ENCODE assay signal across 22 cellular contexts in genomic region chr1:85407978-85408377, GRCh38. TPM values are rescaled to one million over a fixed set of nuclear protein-coding genes. Genes with fewer than 3 reads are reported as not detected.
A peak's percentile ranks its signal among the peaks of the same experiment; 100 is the strongest.
DNase-seq lines count a peak whose midpoint lies in the region; ATAC-seq and TF ChIP-seq lines count a peak whose summit lies in the region.
"Had no signal": no experiment of that assay in that cellular context is flagged by ENCODE, and none has a peak within 500 bp of the region (broad histone marks: within the 10 kb centered on the region; RNA-seq: fewer than 3 reads in every experiment).

No MANE protein-coding gene starts in this region.

- H3K4me3 Mint-ChIP-seq in natural killer cell treated with Interleukin-12 subunit alpha and Interleukin-12 subunit beta and Interleukin-15 and Interleukin-18, amount 100 ng/mL, for 72 hours = no peak overlapping the region
- H3K4me3 Mint-ChIP-seq: activated naive CD4-positive, alpha-beta T cell treated with anti-CD3 and anti-CD28 coated beads, Interleukin-2, amount 10 ng/mL, durations not matched to agents 7 days and 5 days; CD4-positive, CD25-positive, alpha-beta regulatory T cell; IgD-negative memory B cell; immature natural killer cell; stimulated activated memory B cell treated with anti-CD40 and anti-IgM and Interleukin-4, amounts not matched to agents 10 μg/mL and 1 μg/mL and 100 μg/mL, for 72 hours had no signal

- no peaks in the 10 kb centered on the region for H3K36me3 Mint-ChIP-seq in natural killer cell treated with Interleukin-12 subunit alpha and Interleukin-12 subunit beta and Interleukin-15 and Interleukin-18, amount 100 ng/mL, for 72 hours
- H3K36me3 Mint-ChIP-seq: activated naive CD4-positive, alpha-beta T cell treated with anti-CD3 and anti-CD28 coated beads, Interleukin-2, amount 10 ng/mL, durations not matched to agents 7 days and 5 days; CD4-positive, CD25-positive, alpha-beta regulatory T cell; immature natural killer cell; stimulated activated memory B cell treated with anti-CD40 and anti-IgM and Interleukin-4, amounts not matched to agents 10 μg/mL and 1 μg/mL and 100 μg/mL, for 72 hours had no signal

- H3K79me2 ChIP-seq in ACC112 (ENCODE audit: control insufficient read depth, insufficient read depth, low read length, unreplicated experiment) (peaks cover 70% of the 10 kb centered on the region), osteoblast (ENCODE audit: insufficient read depth, low read length) (peaks cover 77% of the 10 kb centered on the region)

- TF ChIP-seq POLR2A in gastroesophageal sphincter (IDR thresholded peaks at IDR 0.05) = no peak

- H3K4me3 ChIP-seq in ACC112 (ENCODE audit: low read depth, low read length) (0 out of 2 replicates have a peak overlapping the region, but pooled peaks have one; percentile 3), RWPE2 (ENCODE audit: severe bottlenecking) (no peak overlapping the region), gastroesophageal sphincter (no peak overlapping the region), osteoblast (ENCODE audit: insufficient read depth, low read length) (no peak overlapping the region)
- H3K4me3 ChIP-seq: esophagus squamous epithelium, ovary had no signal

- H3K27me3 ChIP-seq in ACC112 (ENCODE audit: insufficient read depth, low read length) (no peaks in the 10 kb centered on the region), RWPE2 (ENCODE audit: insufficient read depth, poor library complexity, severe bottlenecking) (no peaks in the 10 kb centered on the region), gastroesophageal sphincter (no peaks in the 10 kb centered on the region), osteoblast (ENCODE audit: insufficient read depth, low read length) (no peaks in the 10 kb centered on the region)
- H3K27me3 ChIP-seq: esophagus squamous epithelium, ovary had no signal

- no peaks in the 10 kb centered on the region for H3K9me3 Mint-ChIP-seq in natural killer cell treated with Interleukin-12 subunit alpha and Interleukin-12 subunit beta and Interleukin-15 and Interleukin-18, amount 100 ng/mL, for 72 hours
- H3K9me3 Mint-ChIP-seq: activated naive CD4-positive, alpha-beta T cell treated with anti-CD3 and anti-CD28 coated beads, Interleukin-2, amount 10 ng/mL, durations not matched to agents 7 days and 5 days; IgD-negative memory B cell; immature natural killer cell; stimulated activated memory B cell treated with anti-CD40 and anti-IgM and Interleukin-4, amounts not matched to agents 10 μg/mL and 1 μg/mL and 100 μg/mL, for 72 hours had no signal

- H2AFZ ChIP-seq in ACC112 (ENCODE audit: low read length, unreplicated experiment) (no peak overlapping the region), osteoblast (ENCODE audit: low read length) (no peak overlapping the region)

- H3K27ac Mint-ChIP-seq in natural killer cell treated with Interleukin-12 subunit alpha and Interleukin-12 subunit beta and Interleukin-15 and Interleukin-18, amount 100 ng/mL, for 72 hours = no peak overlapping the region
- H3K27ac Mint-ChIP-seq: activated naive CD4-positive, alpha-beta T cell treated with anti-CD3 and anti-CD28 coated beads, Interleukin-2, amount 10 ng/mL, durations not matched to agents 7 days and 5 days; CD4-positive, CD25-positive, alpha-beta regulatory T cell; IgD-negative memory B cell; immature natural killer cell; stimulated activated memory B cell treated with anti-CD40 and anti-IgM and Interleukin-4, amounts not matched to agents 10 μg/mL and 1 μg/mL and 100 μg/mL, for 72 hours had no signal

- peak overlapping the region; percentile 53 for H3K4me2 ChIP-seq in osteoblast (ENCODE audit: insufficient read depth, low read length)

- peak overlapping the region; percentile 91 for H3K27ac ChIP-seq in ACC112 (ENCODE audit: low read depth, low read length)
- H3K27ac ChIP-seq in RWPE2 (ENCODE audit: poor library complexity, severe bottlenecking) = peak overlapping the region; percentile 72
- H3K27ac ChIP-seq in gastroesophageal sphincter = peak overlapping the region in 3 of 4 donors; percentile 23 to 58 (median 31)
- H3K27ac ChIP-seq in osteoblast (ENCODE audit: low read depth, low read length) = peak overlapping the region; percentile 92
- H3K27ac ChIP-seq: ovary had no signal

- H3K27me3 Mint-ChIP-seq in natural killer cell treated with Interleukin-12 subunit alpha and Interleukin-12 subunit beta and Interleukin-15 and Interleukin-18, amount 100 ng/mL, for 72 hours = peaks cover 0 to 11% of the 10 kb centered on the region in 2 donors
- H3K27me3 Mint-ChIP-seq: activated naive CD4-positive, alpha-beta T cell treated with anti-CD3 and anti-CD28 coated beads, Interleukin-2, amount 10 ng/mL, durations not matched to agents 7 days and 5 days; IgD-negative memory B cell; stimulated activated memory B cell treated with anti-CD40 and anti-IgM and Interleukin-4, amounts not matched to agents 10 μg/mL and 1 μg/mL and 100 μg/mL, for 72 hours had no signal

- WGBS in gastroesophageal sphincter (ENCODE audit: low coverage in 1 of 2), 2 donors = 14 to 48% methylated on average over 3 of the region's 3 CpGs

- ATAC-seq in RWPE2 (ENCODE audit: low read depth) = no peak
- ATAC-seq in gastroesophageal sphincter = no peak
- no peak for ATAC-seq in natural killer cell treated with Interleukin-12 subunit alpha and Interleukin-12 subunit beta and Interleukin-15 and Interleukin-18, amount 100 ng/mL, for 72 hours
- ATAC-seq: stimulated activated memory B cell treated with anti-CD40 and anti-IgM and Interleukin-4, amounts not matched to agents 10 μg/mL and 1 μg/mL and 100 μg/mL, for 72 hours had no signal

- H3K36me3 ChIP-seq in ACC112 (ENCODE audit: insufficient read depth, low read length) = no peaks in the 10 kb centered on the region; the same call in 1 of the 2 replicates
- no peaks in the 10 kb centered on the region for H3K36me3 ChIP-seq in RWPE2 (ENCODE audit: low read depth)
- H3K36me3 ChIP-seq in gastroesophageal sphincter = no peaks in the 10 kb centered on the region
- peaks cover 18% of the 10 kb centered on the region for H3K36me3 ChIP-seq in osteoblast (ENCODE audit: insufficient read depth, low read length)
- H3K36me3 ChIP-seq: esophagus squamous epithelium, ovary had no signal

- peaks cover 3% of the 10 kb centered on the region for H4K20me1 ChIP-seq in osteoblast (ENCODE audit: insufficient read depth, low read length)

- H3K4me1 ChIP-seq in ACC112 (ENCODE audit: control insufficient read depth, insufficient read depth, low read length, unreplicated experiment) (peaks cover 41% of the 10 kb centered on the region), RWPE2 (ENCODE audit: insufficient read depth, poor library complexity, severe bottlenecking) (peaks cover 16% of the 10 kb centered on the region), gastroesophageal sphincter (peaks cover 3 to 26% (median 5%) of the 10 kb centered on the region in 3 donors), osteoblast (ENCODE audit: insufficient read depth, low read length) (peaks cover 60% of the 10 kb centered on the region)

- no peaks in the 10 kb centered on the region for H3K4me1 Mint-ChIP-seq in natural killer cell treated with Interleukin-12 subunit alpha and Interleukin-12 subunit beta and Interleukin-15 and Interleukin-18, amount 100 ng/mL, for 72 hours (ENCODE audit: low read depth in 2 of 2)
- H3K4me1 Mint-ChIP-seq: activated naive CD4-positive, alpha-beta T cell treated with anti-CD3 and anti-CD28 coated beads, Interleukin-2, amount 10 ng/mL, durations not matched to agents 7 days and 5 days; CD4-positive, CD25-positive, alpha-beta regulatory T cell; IgD-negative memory B cell; immature natural killer cell; stimulated activated memory B cell treated with anti-CD40 and anti-IgM and Interleukin-4, amounts not matched to agents 10 μg/mL and 1 μg/mL and 100 μg/mL, for 72 hours had no signal

- DNase-seq in RWPE2 (ENCODE audit: low spot score) (no peak), osteoblast (ENCODE audit: insufficient read length, low spot score, missing footprints) (no peak), middle frontal gyrus (ENCODE audit: extremely low spot score, low spot score) (no peak), NCI-H1436 (lab: John Stamatoyannopoulos, UW) (no peak)
- no peak for DNase-seq in activated T-cell treated with anti-CD3 and anti-CD28 coated beads, Interleukin-2, amount 50 U/mL, for 48 hours
- no peak for DNase-seq in natural killer cell treated with Interleukin-12 subunit alpha and Interleukin-12 subunit beta and Interleukin-15 and Interleukin-18, amount 100 ng/mL, for 72 hours (ENCODE audit: low spot score)
- DNase-seq: activated CD4-positive, alpha-beta T cell treated with anti-CD3 and anti-CD28 coated beads, Interleukin-2, amount 50 U/mL, for 1 hour; activated naive CD4-positive, alpha-beta T cell treated with anti-CD3 and anti-CD28 coated beads, Interleukin-2, amount 10 ng/mL, durations not matched to agents 7 days and 5 days; CD4-positive, CD25-positive, alpha-beta regulatory T cell; dermis blood vessel endothelial cell; DND-41; esophagus squamous epithelium; glutamatergic neuron; immature natural killer cell; NCI-H1930; NCI-H526; ovary had no signal

- TF ChIP-seq EP300 in gastroesophageal sphincter (IDR thresholded peaks at IDR 0.05) = no peak

- no peaks in the 10 kb centered on the region for H3K9me3 ChIP-seq in RWPE2 (ENCODE audit: severe bottlenecking)
- H3K9me3 ChIP-seq in gastroesophageal sphincter = no peaks in the 10 kb centered on the region
- no peaks in the 10 kb centered on the region for H3K9me3 ChIP-seq in osteoblast (ENCODE audit: low read depth, low read length)
- H3K9me3 ChIP-seq: esophagus squamous epithelium, ovary had no signal

- TF ChIP-seq CTCF in RWPE2 (IDR thresholded peaks at IDR 0.05; ENCODE audit: poor library complexity, severe bottlenecking) (no peak), gastroesophageal sphincter (IDR thresholded peaks at IDR 0.05) (no peak), osteoblast (IDR thresholded peaks at IDR 0.05; ENCODE audit: extremely low read depth, low read depth, low read length) (no peak)

RNA-seq across cellular contexts. Expression of gene DDAH1, which starts 57.0 kb away (rescaled TPM):
- 10 to 100 TPM in 3 of 4 donors, 1 to 10 TPM in 1; 8.4 to 72.8 (median 27.3) TPM for total RNA-seq in gastroesophageal sphincter
- total RNA-seq in osteoblast = 89.0 and 89.6 TPM in 2 replicates
- total RNA-seq in natural killer cell treated with Interleukin-12 subunit alpha and Interleukin-12 subunit beta and Interleukin-15 and Interleukin-18, amount 100 ng/mL, for 72 hours = not detected
- total RNA-seq: OCI-LY7 had no signal

Comparison
In these comparisons a context has a peak if more than half of its experiments do, and no peak if none do; other contexts are left out.
1. H3K27ac ChIP-seq: peak in every context shown above with its lines; median percentile 92 in osteoblast; 91 in ACC112; 72 in RWPE2; 31 in gastroesophageal sphincter.
2. RNA of gene DDAH1, which starts 57.0 kb away (total RNA-seq): 89.0 to 89.6 TPM in osteoblast and 8.4 to 72.8 TPM in gastroesophageal sphincter; not detected in natural killer cell treated with Interleukin-12 subunit alpha and Interleukin-12 subunit beta and Interleukin-15 and Interleukin-18, amount 100 ng/mL, for 72 hours; every median in the first group is over 4 times any median in the second.